In the genomic region with DNA sequence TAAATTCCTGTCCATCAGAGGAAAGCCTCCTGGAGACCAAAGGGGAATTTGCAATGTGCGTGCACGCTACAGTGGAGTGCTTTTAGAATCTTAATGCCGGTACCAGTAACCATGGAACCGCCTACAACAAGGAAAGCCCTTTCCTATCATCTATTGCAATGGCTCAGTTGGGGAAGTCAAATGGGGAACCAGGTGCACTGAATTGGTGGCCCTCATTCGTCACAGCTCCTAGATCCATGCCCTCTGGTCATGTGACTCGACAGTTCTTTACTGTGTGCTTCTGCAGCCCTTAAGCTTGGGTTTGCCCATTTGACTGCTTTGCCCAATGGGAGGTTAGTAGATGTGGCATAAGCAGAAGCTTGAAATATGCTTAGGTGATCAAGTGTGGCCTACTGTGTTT, we compare ENCODE assay signal across 14 cellular contexts.
DNase-seq lines count a peak whose midpoint lies in the region; ATAC-seq and TF ChIP-seq lines count a peak whose summit lies in the region.
"Had no signal": no experiment of that assay in that cellular context is flagged by ENCODE, and none has a peak within 500 bp of the region (broad histone marks: within the 10 kb centered on the region; RNA-seq: fewer than 3 reads in every experiment).

No MANE protein-coding gene starts in this region.

- no peaks in the 10 kb centered on the region for H3K27me3 ChIP-seq in CD4-positive, alpha-beta T cell (ENCODE audit: control insufficient read depth, insufficient read depth, low read length)
- no peaks in the 10 kb centered on the region for H3K27me3 ChIP-seq in HAP-1 (ENCODE audit: low read depth)
- H3K27me3 ChIP-seq: BE2C had no signal

- in situ Hi-C loops in HAP-1 (cut with MboI; ENCODE audit: low sequenced_read_pairs): no loop called here

- no peak for TF ChIP-seq CTCF in CD4-positive, alpha-beta T cell (IDR thresholded peaks at IDR 0.05)

- H3K4me3 Mint-ChIP-seq in CD4-positive, alpha-beta T cell: peak overlapping the region; percentile 13
- peak overlapping the region in 1 of 3 donors; percentile 49 for H3K4me3 Mint-ChIP-seq in T-cell

- no peaks in the 10 kb centered on the region for H3K27me3 Mint-ChIP-seq in CD4-positive, alpha-beta T cell
- no peaks in the 10 kb centered on the region for H3K27me3 Mint-ChIP-seq in T-cell

- H3K4me1 ChIP-seq in HAP-1: no peaks in the 10 kb centered on the region

- H3K36me3 Mint-ChIP-seq in CD4-positive, alpha-beta T cell (ENCODE audit: low read depth): peaks cover 7% of the 10 kb centered on the region
- H3K36me3 Mint-ChIP-seq in T-cell: peaks cover 7% of the 10 kb centered on the region

- intact Hi-C loops in CD4-positive, alpha-beta T cell (cut with DNase I, micrococcal nuclease): loop anchor here in 1 of 2 experiments (2.0 to 5.0 kb wide), 2 partner anchors 18 to 36 kb away; no protein-coding TSS in a partner anchor
- intact Hi-C loops in left ventricle myocardium superior (cut with micrococcal nuclease): no loop called here

- H3K36me3 ChIP-seq in HAP-1 (replicated peaks): no peaks in the 10 kb centered on the region
- H3K36me3 ChIP-seq: BE2C had no signal

- no peaks in the 10 kb centered on the region for H3K9me3 Mint-ChIP-seq in CD4-positive, alpha-beta T cell
- no peaks in the 10 kb centered on the region for H3K9me3 Mint-ChIP-seq in T-cell

- DNase-seq in AML-193 (lab: John Stamatoyannopoulos, UW): peak; percentile 21 to 34
- no peak for DNase-seq in CD4-positive, alpha-beta T cell
- DNase-seq in T-cell: no peak
- DNase-seq in left ventricle myocardium superior: no peak
- DNase-seq in iPS-NIHi7 (ENCODE audit: extremely low spot score): no peak
- DNase-seq in NCI-H1092 (lab: John Stamatoyannopoulos, UW): no peak
- no peak for DNase-seq in GM03348 (ENCODE audit: low spot score)
- DNase-seq in HAP-1 (ENCODE audit: low spot score in 2 of 2): no peak
- DNase-seq: activated CD8-positive, alpha-beta memory T cell treated with anti-CD3 and anti-CD28 coated beads, Interleukin-2, amount 50 U/mL, for 48 hours; BE2C; erythroblast; left colon; NCI-H1694 treated with DMSO at 0.1 percent for 48 hours; NCI-H526 treated with DMSO at 0.1 percent for 48 hours had no signal

- CTCF ChIA-PET in CD4-positive, alpha-beta T cell (lab: Charles Lee): no interaction called here
- CTCF ChIA-PET in T-cell (lab: Charles Lee): interaction anchor here (1.5 to 2.6 kb wide), 2 partner anchors 9 kb away, joined by 3 to 10 read pairs; no protein-coding TSS in a partner anchor

- ATAC-seq in CD4-positive, alpha-beta T cell (ENCODE audit: poor library complexity): no peak
- no peak for ATAC-seq in T-cell (replicated peaks in 1 of 4)
- peak; percentile 64 for ATAC-seq in left ventricle myocardium superior
- ATAC-seq: left colon had no signal

- peaks cover 92% of the 10 kb centered on the region for H3K4me1 Mint-ChIP-seq in CD4-positive, alpha-beta T cell (ENCODE audit: low read depth)
- peaks cover 87 to 91% (median 88%) of the 10 kb centered on the region in 3 donors for H3K4me1 Mint-ChIP-seq in T-cell

- H3K27ac ChIP-seq in CD4-positive, alpha-beta T cell (ENCODE audit: low read depth, low read length): peak overlapping the region; percentile 5

- H3K9me3 ChIP-seq in CD4-positive, alpha-beta T cell (ENCODE audit: control insufficient read depth, low read length): no peaks in the 10 kb centered on the region
- no peaks in the 10 kb centered on the region for H3K9me3 ChIP-seq in HAP-1
- H3K9me3 ChIP-seq: BE2C had no signal

- POLR2A ChIA-PET in CD4-positive, alpha-beta T cell (lab: Charles Lee): interaction anchor here (0.9 to 1.9 kb wide), 7 partner anchors 9 to 106 kb away, joined by 3 to 6 read pairs (median 3); no protein-coding TSS in a partner anchor
- POLR2A ChIA-PET in T-cell (lab: Charles Lee): interaction anchor here in 1 of 2 donors (1.1 kb wide), 1 partner anchor 20 kb away, joined by 3 read pairs; no protein-coding TSS in a partner anchor

- no peak overlapping the region for H3K4me3 ChIP-seq in HAP-1

- peak overlapping the region; percentile 93 for H3K27ac Mint-ChIP-seq in CD4-positive, alpha-beta T cell
- H3K27ac Mint-ChIP-seq in T-cell: peak overlapping the region; percentile 98 to 100

Comparison
In these comparisons a context has a peak if more than half of its experiments do, and no peak if none do; other contexts are left out.
1. DNase-seq: peak in AML-193 (2 of 2); none in CD4-positive, alpha-beta T cell (0 of 10), T-cell (0 of 34), left ventricle myocardium superior (single experiment), iPS-NIHi7 (single experiment), NCI-H1092 (single experiment), GM03348 (single experiment) and HAP-1 (0 of 2).